Comparison of ENCODE assay signal across 14 cellular contexts in the genomic region with DNA sequence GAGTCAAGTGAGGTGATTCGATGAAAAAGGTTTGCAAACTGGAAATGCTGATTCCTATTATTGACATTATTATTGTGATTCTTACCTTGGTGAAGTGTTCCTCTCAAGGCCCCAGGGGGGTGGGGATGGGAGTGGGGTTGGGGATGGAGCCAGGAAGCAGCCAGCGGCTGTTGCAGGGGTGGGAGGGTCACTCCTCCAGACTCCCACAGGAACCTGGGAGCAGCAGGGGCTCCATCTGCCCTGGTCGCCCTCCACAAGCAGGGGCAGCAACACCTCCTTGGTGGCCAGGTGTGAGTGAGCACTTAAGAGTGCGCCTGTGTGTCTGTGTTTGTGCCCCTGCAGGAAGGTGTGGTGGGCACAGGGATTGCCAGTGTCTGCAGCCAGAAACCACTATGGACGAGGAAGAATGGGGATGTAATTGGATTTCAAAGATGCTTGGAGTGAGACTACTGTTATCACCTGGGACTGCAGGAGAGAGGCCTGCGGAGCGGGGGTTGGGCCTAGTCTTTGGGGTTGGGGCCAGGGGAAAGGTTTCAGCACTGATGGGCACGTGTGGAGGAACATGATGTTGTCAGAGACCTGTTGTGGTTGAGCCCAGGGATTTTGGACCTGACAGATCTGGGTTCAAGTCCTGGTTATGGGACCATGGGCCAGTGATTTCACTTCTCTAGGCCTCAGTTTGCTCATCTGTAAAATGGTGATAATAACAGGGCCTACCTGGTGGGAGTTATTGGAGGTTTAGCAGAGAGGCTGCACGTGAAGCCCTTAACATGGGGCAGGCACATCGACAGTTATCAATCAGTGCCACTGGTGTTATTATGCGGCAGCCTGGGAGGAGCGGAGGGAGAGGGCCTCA. TPM values are rescaled to one million over a fixed set of nuclear protein-coding genes. Genes with fewer than 3 reads are reported as not detected.
DNase-seq lines count a peak whose midpoint lies in the region; ATAC-seq, FAIRE-seq and TF ChIP-seq lines count a peak whose summit lies in the region.
"Had no signal": no experiment of that assay in that cellular context is flagged by ENCODE, and none has a peak within 500 bp of the region (broad histone marks: within the 10 kb centered on the region; RNA-seq: fewer than 3 reads in every experiment).

No MANE protein-coding gene starts in this region.

- TF ChIP-seq RAD21 in A549 (conservative IDR thresholded peaks at IDR 0.05 in 1 of 2, IDR thresholded peaks at IDR 0.05 in 1 of 2) = no peak

- ATAC-seq in A549 (no peak), HG02588 (IDR thresholded peaks at IDR 0.05; ENCODE audit: unreplicated experiment) (no peak), HG02642 (IDR thresholded peaks at IDR 0.05; ENCODE audit: poor library complexity, unreplicated experiment) (no peak)

- peak overlapping the region; percentile 69; the same call in 2 of the 3 replicates for H3K4me2 ChIP-seq in A549
- H3K4me2 ChIP-seq: KMS-11 had no signal

- TF ChIP-seq POLR2A in A549 (IDR thresholded peaks at IDR 0.05; ENCODE audit: low read length) = no peak
- TF ChIP-seq POLR2A in Peyer's patch (IDR thresholded peaks at IDR 0.05) = no peak

- H3K36me3 ChIP-seq in Peyer's patch = no peaks in the 10 kb centered on the region
- H3K36me3 ChIP-seq in mesodermal cell (ENCODE audit: control insufficient read depth, insufficient read depth, low read length) = no peaks in the 10 kb centered on the region
- H3K36me3 ChIP-seq: ascending aorta, prostate gland had no signal

- TF ChIP-seq CTCF in A549 (IDR thresholded peaks at IDR 0.05) (no peak), Peyer's patch (IDR thresholded peaks at IDR 0.05) (no peak), foreskin fibroblast (IDR thresholded peaks at IDR 0.05; ENCODE audit: low read depth, low read length) (no peak)

- H3K27ac ChIP-seq in A549 (peak overlapping the region; percentile 64 to 82), Peyer's patch (peak overlapping the region in 3 of 4 donors; percentile 51 to 66 (median 56)), mesodermal cell (ENCODE audit: low read depth, low read length, severe bottlenecking) (peak overlapping the region; percentile 74)
- H3K27ac ChIP-seq: ascending aorta, KMS-11, prostate gland had no signal

- H3K9me3 ChIP-seq in A549 = no peaks in the 10 kb centered on the region
- no peaks in the 10 kb centered on the region for H3K9me3 ChIP-seq in Peyer's patch
- H3K9me3 ChIP-seq in mesodermal cell (ENCODE audit: control insufficient read depth, low read length) = no peaks in the 10 kb centered on the region
- H3K9me3 ChIP-seq: ascending aorta, prostate gland had no signal

- H3K4me3 ChIP-seq in A549 (no peak overlapping the region), Peyer's patch (no peak overlapping the region), mesodermal cell (ENCODE audit: extremely low read depth, insufficient read depth, low read length, poor library complexity, severe bottlenecking) (no peak overlapping the region), foreskin fibroblast (ENCODE audit: low read depth in 1 of 2, low read length in 2 of 2) (no peak overlapping the region)
- H3K4me3 ChIP-seq: ascending aorta, prostate gland had no signal

- FAIRE-seq in A549 (lab: Jason Lieb, UNC) = no peak
- FAIRE-seq: GM12891 had no signal

- H3K4me1 ChIP-seq in A549 (peaks cover 33% of the 10 kb centered on the region), Peyer's patch (peaks cover 0 to 71% (median 3%) of the 10 kb centered on the region in 4 donors), mesodermal cell (ENCODE audit: control insufficient read depth, insufficient read depth, low read length, poor library complexity, severe bottlenecking) (peaks cover 64% of the 10 kb centered on the region)
- H3K4me1 ChIP-seq: ascending aorta had no signal

- no peaks in the 10 kb centered on the region for H3K27me3 ChIP-seq in Peyer's patch
- H3K27me3 ChIP-seq: ascending aorta had no signal

- CTCF ChIA-PET in A549 (lab: Yijun Ruan, JAX) = interaction anchor here (0.7 to 4.6 kb wide), 8 partner anchors 8 to 405 kb away, joined by 3 to 40 read pairs (median 5); no protein-coding TSS in a partner anchor

- 88% methylated on average over 9 of the region's 12 CpGs for WGBS in A549 (ENCODE audit: missing lambda C conversion rate)
- WGBS in mesodermal cell (ENCODE audit: insufficient coverage in 2 of 2), 2 experiments = 50 to 57% methylated on average over 9 to 10 of the region's 12 CpGs

- no peak for TF ChIP-seq EP300 in A549 (IDR thresholded peaks at IDR 0.05)

- no peak for DNase-seq in A549 (ENCODE audit: low read depth in 1 of 2, low spot score in 1 of 2)
- DNase-seq in DMS79 treated with DMSO at 0.1 percent for 48 hours (lab: John Stamatoyannopoulos, UW) = peak; percentile 88
- no peak for DNase-seq in Peyer's patch
- no peak for DNase-seq in stimulated activated CD4-positive, alpha-beta T cell treated with anti-CD3 and anti-CD28 coated beads, Interleukin-15, amount 100 ng/mL, for 24 hours
- DNase-seq in foreskin fibroblast = no peak
- DNase-seq: NCI-H1930; stimulated activated CD4-positive, alpha-beta T cell treated with anti-CD3 and anti-CD28 coated beads, Interleukin-2, amount 100 ng/mL, for 48 hours had no signal

- POLR2A ChIA-PET in A549 (lab: Yijun Ruan, JAX) = no interaction called here

TF ChIP-seq in A549, 52 proteins besides CTCF, POLR2A, EP300 and RAD21 (continues in another document):
- TF ChIP-seq ELK1 (IDR thresholded peaks at IDR 0.05; ENCODE audit: low read depth, low read length) (no peak), PBX3 (IDR thresholded peaks at IDR 0.05) (no peak), HOXB5 (CRISPR knock-in tag; IDR thresholded peaks at IDR 0.05) (no peak), RARB (CRISPR knock-in tag; IDR thresholded peaks at IDR 0.05) (no peak), BHLHE40 (IDR thresholded peaks at IDR 0.05; ENCODE audit: low read depth, low read length) (no peak), EHMT2 (IDR thresholded peaks at IDR 0.05; ENCODE audit: low read depth) (no peak), TFCP2L1 (CRISPR knock-in tag; IDR thresholded peaks at IDR 0.05) (no peak), ZC3H11A (IDR thresholded peaks at IDR 0.05) (no peak), HEYL (CRISPR knock-in tag; IDR thresholded peaks at IDR 0.05) (no peak), ZNF302 (CRISPR knock-in tag; IDR thresholded peaks at IDR 0.05) (no peak), ZFP36 (IDR thresholded peaks at IDR 0.05; ENCODE audit: borderline replicate concordance, partially characterized antibody) (no peak), CHD2 (IDR thresholded peaks at IDR 0.05; ENCODE audit: low read length, partially characterized antibody) (no peak), JUN (IDR thresholded peaks at IDR 0.05) (no peak)
- TF ChIP-seq, protein P1, sequence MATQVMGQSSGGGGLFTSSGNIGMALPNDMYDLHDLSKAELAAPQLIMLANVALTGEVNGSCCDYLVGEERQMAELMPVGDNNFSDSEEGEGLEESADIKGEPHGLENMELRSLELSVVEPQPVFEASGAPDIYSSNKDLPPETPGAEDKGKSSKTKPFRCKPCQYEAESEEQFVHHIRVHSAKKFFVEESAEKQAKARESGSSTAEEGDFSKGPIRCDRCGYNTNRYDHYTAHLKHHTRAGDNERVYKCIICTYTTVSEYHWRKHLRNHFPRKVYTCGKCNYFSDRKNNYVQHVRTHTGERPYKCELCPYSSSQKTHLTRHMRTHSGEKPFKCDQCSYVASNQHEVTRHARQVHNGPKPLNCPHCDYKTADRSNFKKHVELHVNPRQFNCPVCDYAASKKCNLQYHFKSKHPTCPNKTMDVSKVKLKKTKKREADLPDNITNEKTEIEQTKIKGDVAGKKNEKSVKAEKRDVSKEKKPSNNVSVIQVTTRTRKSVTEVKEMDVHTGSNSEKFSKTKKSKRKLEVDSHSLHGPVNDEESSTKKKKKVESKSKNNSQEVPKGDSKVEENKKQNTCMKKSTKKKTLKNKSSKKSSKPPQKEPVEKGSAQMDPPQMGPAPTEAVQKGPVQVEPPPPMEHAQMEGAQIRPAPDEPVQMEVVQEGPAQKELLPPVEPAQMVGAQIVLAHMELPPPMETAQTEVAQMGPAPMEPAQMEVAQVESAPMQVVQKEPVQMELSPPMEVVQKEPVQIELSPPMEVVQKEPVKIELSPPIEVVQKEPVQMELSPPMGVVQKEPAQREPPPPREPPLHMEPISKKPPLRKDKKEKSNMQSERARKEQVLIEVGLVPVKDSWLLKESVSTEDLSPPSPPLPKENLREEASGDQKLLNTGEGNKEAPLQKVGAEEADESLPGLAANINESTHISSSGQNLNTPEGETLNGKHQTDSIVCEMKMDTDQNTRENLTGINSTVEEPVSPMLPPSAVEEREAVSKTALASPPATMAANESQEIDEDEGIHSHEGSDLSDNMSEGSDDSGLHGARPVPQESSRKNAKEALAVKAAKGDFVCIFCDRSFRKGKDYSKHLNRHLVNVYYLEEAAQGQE (IDR thresholded peaks at IDR 0.05) = no peak

RNA-seq across cellular contexts. Expression of gene TP53I11, which starts 3.6 kb away (rescaled TPM):
- 11.2 and 20.7 TPM in 2 replicates for polyA plus RNA-seq in A549 (2011; rRNA removed)
- 14.3 and 22.5 TPM in 2 replicates for polyA plus RNA-seq in A549 (2012; cell fraction: cytosol; rRNA removed)
- 32.6 and 40.9 TPM in 2 replicates for polyA plus RNA-seq in A549 (2012; cell fraction: nucleus; rRNA removed)
- 28.2 to 36.1 TPM (median 28.5 TPM) in 3 replicates for polyA plus RNA-seq in A549 (2017; fragmentation: RNase III; extraction: RNeasy Plus Mini Kit Qiagen cat#74134 plus additional on column Dnase treatment)
- 23.0 and 25.7 TPM in 2 replicates for polyA minus RNA-seq in A549 (2011; rRNA and poly(A)+ RNA removed)
- total RNA-seq in Peyer's patch = 100 to 1,000 TPM in 1 of 4 donors, 10 to 100 TPM in 3; 48.0 to 152 (median 69.9) TPM
- polyA plus RNA-seq in mesodermal cell (2013, experiment 1 of 2) = 155 TPM
- polyA plus RNA-seq in mesodermal cell (2013, experiment 2 of 2) = 115 TPM
